9 cellular contexts compared by ENCODE assay signal in the genomic region with DNA sequence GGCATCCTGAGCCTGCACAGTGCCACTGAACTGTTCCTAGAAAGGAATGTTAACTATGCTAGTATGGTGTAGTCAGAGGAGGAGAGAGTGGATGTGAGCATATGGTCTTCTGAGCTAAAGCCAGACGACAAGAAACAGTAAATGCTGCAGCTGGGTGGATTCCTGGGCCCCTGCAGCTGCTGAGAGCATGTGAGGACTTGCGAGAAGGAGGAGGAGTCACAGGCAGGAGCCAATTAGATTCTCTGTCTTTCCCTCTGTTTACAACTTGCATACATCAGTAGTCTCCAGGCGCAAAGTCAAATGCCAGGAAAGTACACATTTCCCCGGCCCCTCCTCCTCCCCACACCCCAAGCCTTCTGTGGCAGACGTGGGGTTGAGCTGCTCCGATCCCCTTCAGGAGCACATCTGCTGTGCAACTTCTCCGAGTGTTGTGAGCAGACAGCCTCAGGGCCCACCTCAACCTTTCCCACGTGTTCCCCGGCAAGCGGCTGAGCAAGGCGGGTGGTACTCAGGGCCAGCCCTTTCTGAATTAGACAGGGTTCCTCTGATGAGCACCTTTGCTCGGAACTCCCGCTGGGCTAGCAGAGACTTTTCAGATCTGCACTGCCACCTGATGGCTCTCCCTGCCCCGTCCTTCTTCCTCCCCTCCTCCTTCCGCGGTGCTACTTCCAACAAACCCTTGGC.
DNase-seq lines count a peak whose midpoint lies in the region; ATAC-seq, FAIRE-seq and TF ChIP-seq lines count a peak whose summit lies in the region.
"Had no signal": no experiment of that assay in that cellular context is flagged by ENCODE, and none has a peak within 500 bp of the region (broad histone marks: within the 10 kb centered on the region; RNA-seq: fewer than 3 reads in every experiment).

No MANE protein-coding gene starts in this region.

- no peak for FAIRE-seq in pancreas (lab: Jason Lieb, UNC)

- H3K27me3 Mint-ChIP-seq in activated T-cell treated with anti-CD3 and anti-CD28 coated beads, Interleukin-2, amount 50 U/mL, for 4 hours (ENCODE audit: low read depth): no peaks in the 10 kb centered on the region

- H3K27me3 ChIP-seq in BE2C (no peaks in the 10 kb centered on the region), pancreas (peaks cover 0 to 6% (median 0%) of the 10 kb centered on the region in 4 donors)

- H3K4me3 ChIP-seq in BE2C (ENCODE audit: low read depth, low read length): no peak overlapping the region
- no peak overlapping the region for H3K4me3 ChIP-seq in foreskin fibroblast (ENCODE audit: low read depth in 1 of 2, low read length in 2 of 2)
- peak overlapping the region in 1 of 4 donors; percentile 17 for H3K4me3 ChIP-seq in pancreas
- H3K4me3 ChIP-seq: HAP-1 had no signal

- H3K4me3 Mint-ChIP-seq in activated T-cell treated with anti-CD3 and anti-CD28 coated beads, Interleukin-2, amount 50 U/mL, for 4 hours: peak overlapping the region; percentile 64

- peaks cover 36% of the 10 kb centered on the region for H3K4me1 Mint-ChIP-seq in activated T-cell treated with anti-CD3 and anti-CD28 coated beads, Interleukin-2, amount 50 U/mL, for 4 hours (ENCODE audit: low read depth)

- no peaks in the 10 kb centered on the region for H3K9me3 Mint-ChIP-seq in activated T-cell treated with anti-CD3 and anti-CD28 coated beads, Interleukin-2, amount 50 U/mL, for 4 hours

- peak overlapping the region in 2 of 4 donors; percentile 22 to 34 for H3K27ac ChIP-seq in pancreas

- DNase-seq in BE2C (peak; percentile 64), NCI-H2196 (lab: John Stamatoyannopoulos, UW; ENCODE audit: unreplicated experiment) (peak; percentile 58), foreskin fibroblast (peak; percentile 12 to 38), pancreas (peak; percentile 38 to 59 (median 46)), cerebellar nuclear complex (lab: John Stamatoyannopoulos, UW) (no peak), NCI-H226 (no peak)
- peak; percentile 9 for DNase-seq in activated T-cell treated with anti-CD3 and anti-CD28 coated beads, Interleukin-2, amount 50 U/mL, for 4 hours

- no peaks in the 10 kb centered on the region for H3K36me3 ChIP-seq in BE2C
- no peaks in the 10 kb centered on the region for H3K36me3 ChIP-seq in pancreas
- H3K36me3 ChIP-seq: HAP-1 had no signal

- H3K9me3 ChIP-seq in BE2C (no peaks in the 10 kb centered on the region), pancreas (no peaks in the 10 kb centered on the region)
- H3K9me3 ChIP-seq: HAP-1 had no signal

- H3K4me1 ChIP-seq in BE2C: peaks cover 25% of the 10 kb centered on the region
- H3K4me1 ChIP-seq in pancreas: no peaks in the 10 kb centered on the region

- intact Hi-C loops in pancreas (cut with DNase I): no loop called here

- TF ChIP-seq CTCF in BE2C (IDR thresholded peaks at IDR 0.05; ENCODE audit: low read depth, low read length): peak; percentile 27; the same call in 1 of the 2 replicates
- no peak for TF ChIP-seq CTCF in foreskin fibroblast (IDR thresholded peaks at IDR 0.05; ENCODE audit: low read depth, low read length)
- TF ChIP-seq CTCF in pancreas (IDR thresholded peaks at IDR 0.05): no peak

- H3K36me3 Mint-ChIP-seq in activated T-cell treated with anti-CD3 and anti-CD28 coated beads, Interleukin-2, amount 50 U/mL, for 4 hours (ENCODE audit: insufficient read depth): no peaks in the 10 kb centered on the region

- ATAC-seq in GM19395 (IDR thresholded peaks at IDR 0.05; ENCODE audit: unreplicated experiment) (peak; percentile 50), pancreas (peak; percentile 66 to 75 (median 70))
- ATAC-seq in activated T-cell treated with anti-CD3 and anti-CD28 coated beads, Interleukin-2, amount 50 U/mL, for 4 hours: peak; percentile 61 to 63

- WGBS in pancreas, 2 donors: 6 to 31% methylated on average over 16 of the region's 16 CpGs

Comparison
In these comparisons a context has a peak if more than half of its experiments do, and no peak if none do; other contexts are left out.
1. DNase-seq: peak in BE2C (single experiment), NCI-H2196 (single experiment), activated T-cell treated with anti-CD3 and anti-CD28 coated beads, Interleukin-2, amount 50 U/mL, for 4 hours (single experiment), foreskin fibroblast (2 of 2) and pancreas (6 of 6); none in cerebellar nuclear complex (0 of 2) and NCI-H226 (single experiment).
2. Peak in every context shown above with its lines, with median percentiles within 50 percentile points of each other: ATAC-seq.